ENCODE assay signal across 22 cellular contexts in genomic region chr9:130914417-130915095, GRCh38. TPM values are rescaled to one million over a fixed set of nuclear protein-coding genes. Genes with fewer than 3 reads are reported as not detected.
DNase-seq lines count a peak whose midpoint lies in the region; ATAC-seq and TF ChIP-seq lines count a peak whose summit lies in the region.
"Had no signal": no experiment of that assay in that cellular context is flagged by ENCODE, and none has a peak within 500 bp of the region (broad histone marks: within the 10 kb centered on the region; RNA-seq: fewer than 3 reads in every experiment).

No MANE protein-coding gene starts in this region.

- intact Hi-C loops in cardiac septum (cut with DNase I) = no loop called here

- peaks cover 9% of the 10 kb centered on the region for H3K4me1 Mint-ChIP-seq in WTC11
- no peaks in the 10 kb centered on the region for H3K4me1 Mint-ChIP-seq in natural killer cell treated with Interleukin-12 subunit alpha and Interleukin-12 subunit beta and Interleukin-15 and Interleukin-18, amount 100 ng/mL, for 72 hours (ENCODE audit: low read depth in 2 of 2)

- H3K9me3 Mint-ChIP-seq in WTC11 = no peaks in the 10 kb centered on the region
- H3K9me3 Mint-ChIP-seq in natural killer cell treated with Interleukin-12 subunit alpha and Interleukin-12 subunit beta and Interleukin-15 and Interleukin-18, amount 100 ng/mL, for 72 hours = no peaks in the 10 kb centered on the region
- H3K9me3 Mint-ChIP-seq: CD8-positive, alpha-beta T cell had no signal

- H3K36me3 Mint-ChIP-seq in WTC11 = no peaks in the 10 kb centered on the region
- no peaks in the 10 kb centered on the region for H3K36me3 Mint-ChIP-seq in natural killer cell treated with Interleukin-12 subunit alpha and Interleukin-12 subunit beta and Interleukin-15 and Interleukin-18, amount 100 ng/mL, for 72 hours
- H3K36me3 Mint-ChIP-seq: CD8-positive, alpha-beta T cell had no signal

- H3K27ac Mint-ChIP-seq in WTC11 = no peak overlapping the region
- H3K27ac Mint-ChIP-seq in natural killer cell treated with Interleukin-12 subunit alpha and Interleukin-12 subunit beta and Interleukin-15 and Interleukin-18, amount 100 ng/mL, for 72 hours = no peak overlapping the region
- H3K27ac Mint-ChIP-seq: CD8-positive, alpha-beta T cell had no signal

- peak overlapping the region; percentile 21 for H3K27ac ChIP-seq in substantia nigra (ENCODE audit: low read depth, low read length, poor library complexity, severe bottlenecking)
- H3K27ac ChIP-seq: SJCRH30 had no signal

- POLR2A ChIA-PET in WTC11 (lab: Charles Lee) = interaction anchor here (0.8 kb wide), 1 partner anchor 79 kb away, joined by 3 read pairs; no protein-coding TSS in a partner anchor

- H3K36me3 ChIP-seq in H7 (replicated peaks; ENCODE audit: control insufficient read depth, insufficient read depth, low read length) = no peaks in the 10 kb centered on the region
- H3K36me3 ChIP-seq: SJCRH30 had no signal

- no peaks in the 10 kb centered on the region for H3K27me3 ChIP-seq in H7 (ENCODE audit: control insufficient read depth, insufficient read depth, low read length)

- peak; percentile 58 for ATAC-seq in WTC11
- peak; percentile 9 to 33 for ATAC-seq in natural killer cell treated with Interleukin-12 subunit alpha and Interleukin-12 subunit beta and Interleukin-15 and Interleukin-18, amount 100 ng/mL, for 72 hours
- ATAC-seq: CD8-positive, alpha-beta T cell had no signal

- H3K4me3 Mint-ChIP-seq in WTC11 = no peak overlapping the region
- no peak overlapping the region for H3K4me3 Mint-ChIP-seq in natural killer cell treated with Interleukin-12 subunit alpha and Interleukin-12 subunit beta and Interleukin-15 and Interleukin-18, amount 100 ng/mL, for 72 hours
- H3K4me3 Mint-ChIP-seq: CD8-positive, alpha-beta T cell had no signal

- H3K4me3 ChIP-seq in H7 (ENCODE audit: insufficient read depth, low read depth, low read length) = no peak overlapping the region
- H3K4me3 ChIP-seq: SJCRH30 had no signal

- no peak for TF ChIP-seq CTCF in WTC11 (IDR thresholded peaks at IDR 0.05)

- DNase-seq in H7 (peak; percentile 84), WTC11 (ENCODE audit: low spot score) (no peak), substantia nigra (lab: John Stamatoyannopoulos, UW) (no peak), GOT3 (lab: John Stamatoyannopoulos, UW) (no peak), cardiac septum (ENCODE audit: low spot score) (no peak), RPMI8226 (no peak)
- DNase-seq in natural killer cell treated with Interleukin-12 subunit alpha and Interleukin-12 subunit beta and Interleukin-15 and Interleukin-18, amount 100 ng/mL, for 72 hours (ENCODE audit: low spot score) = no peak
- DNase-seq: C1 segment of cervical spinal cord; Calu3; DMS153; KBM-7; MM.1S; NCI-H1092; NCI-H1436 treated with DMSO at 0.1 percent for 48 hours; NCI-H1930; NCI-H2227 treated with DMSO at 0.1 percent for 48 hours; NCI-H510A; NCI-H748 treated with DMSO at 0.1 percent for 48 hours; NK-92 treated with Interleukin-12 subunit alpha and Interleukin-12 subunit beta, amount 100 ng/mL, for 24 hours; SJCRH30 had no signal

- H3K27me3 Mint-ChIP-seq in WTC11 (ENCODE audit: low read depth) = no peaks in the 10 kb centered on the region
- H3K27me3 Mint-ChIP-seq in natural killer cell treated with Interleukin-12 subunit alpha and Interleukin-12 subunit beta and Interleukin-15 and Interleukin-18, amount 100 ng/mL, for 72 hours = no peaks in the 10 kb centered on the region

- CTCF ChIA-PET in WTC11 (lab: Charles Lee) = interaction anchor here (0.5 to 2.4 kb wide), 4 partner anchors 84 to 143 kb away, joined by 3 to 20 read pairs (median 6); no protein-coding TSS in a partner anchor

TF ChIP-seq in WTC11, 78 proteins besides CTCF, POLR2A, EP300 and RAD21 (continues in another document):
- TF ChIP-seq ARID4B (CRISPR knock-in tag; IDR thresholded peaks at IDR 0.05; ENCODE audit: borderline replicate concordance) (no peak), SP1 (CRISPR knock-in tag; conservative IDR thresholded peaks at IDR 0.05) (no peak), SOX15 (CRISPR knock-in tag; IDR thresholded peaks at IDR 0.05) (no peak), FOXJ3 (CRISPR knock-in tag; IDR thresholded peaks at IDR 0.05; ENCODE audit: borderline replicate concordance) (no peak), NFYB (CRISPR knock-in tag; conservative IDR thresholded peaks at IDR 0.05; ENCODE audit: low read depth) (no peak), ATF1 (CRISPR knock-in tag; IDR thresholded peaks at IDR 0.05) (no peak), ZBTB21 (CRISPR knock-in tag; IDR thresholded peaks at IDR 0.05; ENCODE audit: borderline replicate concordance) (no peak), MAX (CRISPR knock-in tag; IDR thresholded peaks at IDR 0.05) (no peak), STAT6 (CRISPR knock-in tag; conservative IDR thresholded peaks at IDR 0.05; ENCODE audit: low read depth) (no peak), TCF7 (CRISPR knock-in tag; IDR thresholded peaks at IDR 0.05; ENCODE audit: low read depth) (no peak)
- TF ChIP-seq, protein P1, sequence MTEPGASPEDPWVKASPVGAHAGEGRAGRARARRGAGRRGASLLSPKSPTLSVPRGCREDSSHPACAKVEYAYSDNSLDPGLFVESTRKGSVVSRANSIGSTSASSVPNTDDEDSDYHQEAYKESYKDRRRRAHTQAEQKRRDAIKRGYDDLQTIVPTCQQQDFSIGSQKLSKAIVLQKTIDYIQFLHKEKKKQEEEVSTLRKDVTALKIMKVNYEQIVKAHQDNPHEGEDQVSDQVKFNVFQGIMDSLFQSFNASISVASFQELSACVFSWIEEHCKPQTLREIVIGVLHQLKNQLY (CRISPR knock-in tag; IDR thresholded peaks at IDR 0.05) = no peak

RNA-seq across cellular contexts. Expression of gene QRFP, which starts 17.9 kb away (rescaled TPM):
- not detected in 2 replicates for total RNA-seq in H7 (2014; rRNA removed; shearing (Covaris generic))
- total RNA-seq in WTC11 (2021) (not detected in 3 replicates), cardiac septum (not detected)
- not detected for total RNA-seq in natural killer cell treated with Interleukin-12 subunit alpha and Interleukin-12 subunit beta and Interleukin-15 and Interleukin-18, amount 100 ng/mL, for 72 hours
- total RNA-seq: Calu3; CD8-positive, alpha-beta T cell; G401; SJCRH30 had no signal

RNA-seq across cellular contexts. Expression of gene FIBCD1, which starts 24.5 kb away (rescaled TPM):
- total RNA-seq in H7 (2014; rRNA removed; shearing (Covaris generic)) = 6.1 and 6.2 TPM in 2 replicates
- total RNA-seq in WTC11 (2021) (6.6 to 9.1 TPM (median 8.8 TPM) in 3 replicates), cardiac septum (0.54 TPM)
- not detected for total RNA-seq in natural killer cell treated with Interleukin-12 subunit alpha and Interleukin-12 subunit beta and Interleukin-15 and Interleukin-18, amount 100 ng/mL, for 72 hours
- total RNA-seq: CD8-positive, alpha-beta T cell had no signal
